Comparison of ENCODE assay signal across 1 cellular context in the genomic region with DNA sequence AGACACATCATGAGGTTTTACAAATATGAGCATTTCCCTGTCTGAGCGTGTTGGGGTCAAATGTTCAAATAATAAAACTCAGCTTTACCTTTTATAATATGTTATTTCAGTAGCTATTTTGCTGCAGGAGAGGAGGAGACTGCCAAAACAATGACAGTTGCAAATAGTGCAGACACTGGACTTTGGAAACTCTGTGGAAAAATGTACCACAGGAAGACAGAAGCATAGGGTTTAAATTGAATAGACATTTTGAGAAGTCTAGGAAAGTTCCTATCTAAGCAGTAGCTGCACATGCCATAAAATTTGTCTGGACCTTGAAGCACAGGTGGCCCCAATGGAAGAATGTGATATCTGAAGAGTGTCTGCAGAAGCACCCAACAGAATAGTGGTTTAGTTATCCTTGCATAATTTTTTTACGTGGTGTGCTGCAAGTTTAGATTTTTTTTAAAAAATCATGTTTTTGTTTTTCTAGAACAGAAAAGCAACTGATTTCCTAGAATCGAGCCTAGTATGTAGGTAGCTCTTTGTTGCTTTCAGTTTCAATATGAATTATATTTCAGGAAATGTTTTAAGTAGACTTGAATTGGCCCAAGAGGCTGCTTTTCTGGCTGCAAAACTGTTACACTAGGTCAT.
TF ChIP-seq lines count a peak whose summit lies in the region.

No MANE protein-coding gene starts in this region.

TF ChIP-seq in SK-N-SH, 30 proteins besides CTCF, POLR2A, EP300 and RAD21 (continued from another document):
- TF ChIP-seq MAX (IDR thresholded peaks at IDR 0.05; ENCODE audit: low read depth) (no peak), RCOR1 (IDR thresholded peaks at IDR 0.05; ENCODE audit: low read length) (no peak), IRF3 (IDR thresholded peaks at IDR 0.05; ENCODE audit: low read depth, low read length) (no peak), MEF2A (IDR thresholded peaks at IDR 0.05; ENCODE audit: borderline replicate concordance, low read depth) (no peak), JUND (IDR thresholded peaks at IDR 0.05) (no peak), CHD2 (IDR thresholded peaks at IDR 0.05; ENCODE audit: low read length, partially characterized antibody) (no peak), RXRA (IDR thresholded peaks at IDR 0.05; ENCODE audit: borderline replicate concordance, low read depth) (no peak)
- TF ChIP-seq, protein P1, sequence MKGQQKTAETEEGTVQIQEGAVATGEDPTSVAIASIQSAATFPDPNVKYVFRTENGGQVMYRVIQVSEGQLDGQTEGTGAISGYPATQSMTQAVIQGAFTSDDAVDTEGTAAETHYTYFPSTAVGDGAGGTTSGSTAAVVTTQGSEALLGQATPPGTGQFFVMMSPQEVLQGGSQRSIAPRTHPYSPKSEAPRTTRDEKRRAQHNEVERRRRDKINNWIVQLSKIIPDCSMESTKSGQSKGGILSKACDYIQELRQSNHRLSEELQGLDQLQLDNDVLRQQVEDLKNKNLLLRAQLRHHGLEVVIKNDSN (IDR thresholded peaks at IDR 0.05; ENCODE audit: borderline replicate concordance, low read depth), result no peak
TF ChIP-seq in SK-N-SH: peak in this region for 0.
